8 cellular contexts compared by ENCODE assay signal in genomic region chr4:36399762-36400353, GRCh38.
A peak's percentile ranks its signal among the peaks of the same experiment; 100 is the strongest.
DNase-seq lines count a peak whose midpoint lies in the region; ATAC-seq, FAIRE-seq and TF ChIP-seq lines count a peak whose summit lies in the region.

No MANE protein-coding gene starts in this region.

- no peaks in the 10 kb centered on the region for H3K36me3 Mint-ChIP-seq in brain

- DNase-seq in NCI-H1105 treated with DMSO at 0.1 percent for 48 hours (lab: John Stamatoyannopoulos, UW): peak; percentile 16
- DNase-seq in NCI-H1105 (lab: John Stamatoyannopoulos, UW): no peak
- DNase-seq in RKO (ENCODE audit: low spot score): peak; percentile 46
- DNase-seq in mucosa of gallbladder (ENCODE audit: low spot score): peak; percentile 30
- DNase-seq in H7: no peak
- no peak for DNase-seq in H54 (ENCODE audit: insufficient read length, low spot score)

- H3K27ac Mint-ChIP-seq in brain: no peak overlapping the region

- peak; percentile 60 to 74 for TF ChIP-seq CTCF in brain (conservative IDR thresholded peaks at IDR 0.05)

- TF ChIP-seq POLR2A in H54 (IDR thresholded peaks at IDR 0.05; ENCODE audit: low read depth, low read length): no peak

- H3K27me3 ChIP-seq in H7 (ENCODE audit: control insufficient read depth, insufficient read depth, low read length): no peaks in the 10 kb centered on the region

- peaks cover 16% of the 10 kb centered on the region for H3K4me1 Mint-ChIP-seq in brain

- no peaks in the 10 kb centered on the region for H3K9me3 Mint-ChIP-seq in brain

- no peaks in the 10 kb centered on the region for H3K36me3 ChIP-seq in H7 (replicated peaks; ENCODE audit: control insufficient read depth, insufficient read depth, low read length)

- FAIRE-seq in H54 (lab: Jason Lieb, UNC): no peak

- H3K4me3 Mint-ChIP-seq in brain: no peak overlapping the region

- no peaks in the 10 kb centered on the region for H3K27me3 Mint-ChIP-seq in brain

- peak; percentile 76 for ATAC-seq in HG02759 (IDR thresholded peaks at IDR 0.05; ENCODE audit: unreplicated experiment)

- H3K4me3 ChIP-seq in H7 (ENCODE audit: insufficient read depth, low read depth, low read length): no peak overlapping the region

Comparison
In these comparisons a context has a peak if more than half of its experiments do, and no peak if none do; other contexts are left out.
1. DNase-seq: peak in NCI-H1105 treated with DMSO at 0.1 percent for 48 hours (single experiment), RKO (single experiment) and mucosa of gallbladder (single experiment); none in NCI-H1105 (single experiment), H7 (single experiment) and H54 (single experiment).